Comparison of ENCODE assay signal across 8 cellular contexts in genomic region chr13:38687246-38688229, GRCh38. TPM values are rescaled to one million over a fixed set of nuclear protein-coding genes. Genes with fewer than 3 reads are reported as not detected.
DNase-seq lines count a peak whose midpoint lies in the region; ATAC-seq, FAIRE-seq and TF ChIP-seq lines count a peak whose summit lies in the region.

No MANE protein-coding gene starts in this region.

- no peaks in the 10 kb centered on the region for H3K9me1 ChIP-seq in endothelial cell of umbilical vein (replicated peaks; ENCODE audit: control insufficient read depth, extremely low read depth, insufficient read depth, low read length)

- ATAC-seq in HG02970 (IDR thresholded peaks at IDR 0.05; ENCODE audit: low FRiP score, unreplicated experiment) (no peak), HG02973 (IDR thresholded peaks at IDR 0.05; ENCODE audit: unreplicated experiment) (no peak)

- H3K4me2 ChIP-seq in endothelial cell of umbilical vein (ENCODE audit: insufficient read depth, low read length), result peak overlapping the region; percentile 42

- H3K9ac ChIP-seq in HUES48 (ENCODE audit: low read depth, low read length), result peak overlapping the region; percentile 48; the same call in 1 of the 2 replicates
- no peak overlapping the region for H3K9ac ChIP-seq in endothelial cell of umbilical vein (replicated peaks; ENCODE audit: extremely low read depth, insufficient read depth, low read length)
- H3K9ac ChIP-seq in mucosa of rectum (ENCODE audit: low read depth in 1 of 2, low read length in 2 of 2), result no peak overlapping the region

- POLR2A ChIA-PET in endothelial cell of umbilical vein (lab: Charles Lee), result no interaction called here

- H3K9me3 ChIP-seq in HUES48 (ENCODE audit: control insufficient read depth, insufficient read depth, low read length) (no peaks in the 10 kb centered on the region), endothelial cell of umbilical vein (replicated peaks; ENCODE audit: control insufficient read depth, insufficient read depth, low read length) (no peaks in the 10 kb centered on the region), mucosa of rectum (ENCODE audit: control insufficient read depth in 2 of 2, low read length in 2 of 2) (no peaks in the 10 kb centered on the region)

- TF ChIP-seq POLR2A in endothelial cell of umbilical vein (IDR thresholded peaks at IDR 0.05; ENCODE audit: low read depth, low read length), result no peak

- H2AFZ ChIP-seq in endothelial cell of umbilical vein (ENCODE audit: low read depth, low read length), result peak overlapping the region; percentile 57

- H3K4me1 ChIP-seq in HUES48 (ENCODE audit: control insufficient read depth, insufficient read depth, low read length) (0 out of 2 replicates have a peak, but pooled peaks cover 9% of the 10 kb centered on the region), endothelial cell of umbilical vein (ENCODE audit: control insufficient read depth, extremely low read depth, insufficient read depth, low read length) (peaks cover 3% of the 10 kb centered on the region), mucosa of rectum (ENCODE audit: control insufficient read depth in 2 of 2, insufficient read depth in 2 of 2, low read length in 2 of 2) (peaks cover 0 to 9% of the 10 kb centered on the region in 2 donors)

- no peaks in the 10 kb centered on the region for H4K20me1 ChIP-seq in endothelial cell of umbilical vein (replicated peaks; ENCODE audit: control insufficient read depth, extremely low read depth, insufficient read depth, low read length)

- dilution Hi-C loops in endothelial cell of umbilical vein (cut with MboI; ENCODE audit: extremely low pct_ligation_motif_present, low sequenced_read_pairs), result no loop called here

- H3K4me3 ChIP-seq in HUES48 (ENCODE audit: low read depth, low read length) (peak overlapping the region; percentile 73), endothelial cell of umbilical vein (replicated peaks in 1 of 3; ENCODE audit: insufficient read depth in 1 of 3, low read depth in 1 of 3, low read length in 3 of 3) (no peak overlapping the region), mucosa of rectum (ENCODE audit: low read length in 2 of 2) (peak overlapping the region; percentile 59 to 71)

- CTCF ChIA-PET in endothelial cell of umbilical vein (lab: Charles Lee), result no interaction called here

- H3K79me2 ChIP-seq in endothelial cell of umbilical vein (ENCODE audit: control insufficient read depth, insufficient read depth, low read length), result no peaks in the 10 kb centered on the region

- no TSS peak for BruUV-seq in endothelial cell of umbilical vein (replicated peaks; lab: Mats Ljungman, UMichigan)

- H3K27ac ChIP-seq in 22Rv1, result peak overlapping the region; percentile 80
- H3K27ac ChIP-seq in HUES48 (ENCODE audit: low read depth, low read length), result peak overlapping the region; percentile 66
- H3K27ac ChIP-seq in endothelial cell of umbilical vein (ENCODE audit: insufficient read depth, low read depth, low read length), result no peak overlapping the region
- H3K27ac ChIP-seq in mucosa of rectum (ENCODE audit: low read depth in 2 of 2, low read length in 2 of 2), result no peak overlapping the region

- no peak for FAIRE-seq in endothelial cell of umbilical vein (lab: Jason Lieb, UNC)

- TF ChIP-seq CTCF in 22Rv1 (IDR thresholded peaks at IDR 0.05), result no peak
- no peak for TF ChIP-seq CTCF in endothelial cell of umbilical vein (IDR thresholded peaks at IDR 0.05; ENCODE audit: extremely low read depth in 1 of 2, insufficient read depth in 1 of 2, low read depth in 1 of 2, low read length in 2 of 2)

- intact Hi-C loops in endothelial cell of umbilical vein (cut with micrococcal nuclease), result loop anchor here (10.0 kb wide), 1 partner anchor 227 kb away; no protein-coding TSS in a partner anchor

- H3K27me3 ChIP-seq in HUES48 (ENCODE audit: control insufficient read depth, insufficient read depth, low read length), result peaks cover 16% of the 10 kb centered on the region
- H3K27me3 ChIP-seq in endothelial cell of umbilical vein (ENCODE audit: control insufficient read depth in 2 of 2, insufficient read depth in 2 of 2, low read length in 2 of 2), result peaks cover 24 to 36% of the 10 kb centered on the region in 2 experiments
- H3K27me3 ChIP-seq in mucosa of rectum (ENCODE audit: control insufficient read depth in 2 of 2, insufficient read depth in 2 of 2, low read length in 2 of 2), result peaks cover 2 to 13% of the 10 kb centered on the region in 2 donors

- H3K36me3 ChIP-seq in HUES48 (ENCODE audit: control insufficient read depth, insufficient read depth, low read length) (peaks cover 11% of the 10 kb centered on the region; the same call in 1 of the 2 replicates), endothelial cell of umbilical vein (ENCODE audit: control insufficient read depth in 2 of 2, extremely low read depth in 1 of 2, insufficient read depth in 2 of 2, low read length in 2 of 2) (no peaks in the 10 kb centered on the region), mucosa of rectum (ENCODE audit: control insufficient read depth in 2 of 2, insufficient read depth in 2 of 2, low read length in 2 of 2) (no peaks in the 10 kb centered on the region)

- DNase-seq in endothelial cell of umbilical vein (ENCODE audit: low read depth, low spot score) (no peak), HT-29 (ENCODE audit: low spot score) (no peak), MV-4-11 (lab: John Stamatoyannopoulos, UW) (no peak)

TF ChIP-seq in endothelial cell of umbilical vein, 7 proteins besides CTCF, POLR2A, EP300 and RAD21:
- no peak for TF ChIP-seq POLR2AphosphoS5 (IDR thresholded peaks at IDR 0.05; ENCODE audit: insufficient read depth, low read depth, low read length)
- TF ChIP-seq GATA2 (IDR thresholded peaks at IDR 0.05; ENCODE audit: insufficient read depth, insufficient read length, low read depth, low read length), result no peak
- no peak for TF ChIP-seq MYC (IDR thresholded peaks at IDR 0.05; ENCODE audit: low read depth, low read length)
- TF ChIP-seq EZH2 (IDR thresholded peaks at IDR 0.05; ENCODE audit: borderline replicate concordance, low read depth, low read length, severe bottlenecking), result no peak
- no peak for TF ChIP-seq MAX (IDR thresholded peaks at IDR 0.05; ENCODE audit: insufficient read depth, insufficient read length)
- TF ChIP-seq JUN (IDR thresholded peaks at IDR 0.05; ENCODE audit: borderline replicate concordance, insufficient read depth, insufficient read length, low read depth), result no peak
- TF ChIP-seq FOS (IDR thresholded peaks at IDR 0.05; ENCODE audit: borderline replicate concordance, insufficient read depth, low read length), result no peak

RNA-seq across cellular contexts. Expression of gene FREM2, which starts 0.7 kb away (rescaled TPM):
- not detected in 2 replicates for total RNA-seq in endothelial cell of umbilical vein
- polyA plus RNA-seq in endothelial cell of umbilical vein, result under 0.01 TPM in 1 of 2 replicates, not detected in the other
- under 0.01 TPM in 1 of 2 replicates, not detected in the other for polyA plus RNA-seq in endothelial cell of umbilical vein (2011; cell fraction: cytosol; rRNA removed)
- polyA plus RNA-seq in endothelial cell of umbilical vein (2011; cell fraction: nucleus; rRNA removed), result not detected in 2 replicates
- polyA plus RNA-seq in endothelial cell of umbilical vein (2012), result not detected in 2 replicates
- polyA minus RNA-seq in endothelial cell of umbilical vein, result not detected in 2 replicates
- polyA minus RNA-seq in endothelial cell of umbilical vein (2011; cell fraction: cytosol; rRNA and poly(A)+ RNA removed), result not detected
- polyA minus RNA-seq in endothelial cell of umbilical vein (2011; cell fraction: nucleus; rRNA and poly(A)+ RNA removed), result under 0.01 TPM in 1 of 2 replicates, not detected in the other
- 3.5 and 11.8 TPM in 2 replicates for total RNA-seq in HT-29 (2014; rRNA removed; shearing (Covaris generic))

Comparison
In these comparisons a context has a peak if more than half of its experiments do, and no peak if none do; other contexts are left out.
1. H3K27ac ChIP-seq: peak in 22Rv1 (single experiment) and HUES48 (single experiment); none in endothelial cell of umbilical vein (single experiment) and mucosa of rectum (0 of 2).
2. H3K4me3 ChIP-seq: peak in HUES48 (single experiment) and mucosa of rectum (2 of 2); none in endothelial cell of umbilical vein (0 of 3).